In the genomic region with DNA sequence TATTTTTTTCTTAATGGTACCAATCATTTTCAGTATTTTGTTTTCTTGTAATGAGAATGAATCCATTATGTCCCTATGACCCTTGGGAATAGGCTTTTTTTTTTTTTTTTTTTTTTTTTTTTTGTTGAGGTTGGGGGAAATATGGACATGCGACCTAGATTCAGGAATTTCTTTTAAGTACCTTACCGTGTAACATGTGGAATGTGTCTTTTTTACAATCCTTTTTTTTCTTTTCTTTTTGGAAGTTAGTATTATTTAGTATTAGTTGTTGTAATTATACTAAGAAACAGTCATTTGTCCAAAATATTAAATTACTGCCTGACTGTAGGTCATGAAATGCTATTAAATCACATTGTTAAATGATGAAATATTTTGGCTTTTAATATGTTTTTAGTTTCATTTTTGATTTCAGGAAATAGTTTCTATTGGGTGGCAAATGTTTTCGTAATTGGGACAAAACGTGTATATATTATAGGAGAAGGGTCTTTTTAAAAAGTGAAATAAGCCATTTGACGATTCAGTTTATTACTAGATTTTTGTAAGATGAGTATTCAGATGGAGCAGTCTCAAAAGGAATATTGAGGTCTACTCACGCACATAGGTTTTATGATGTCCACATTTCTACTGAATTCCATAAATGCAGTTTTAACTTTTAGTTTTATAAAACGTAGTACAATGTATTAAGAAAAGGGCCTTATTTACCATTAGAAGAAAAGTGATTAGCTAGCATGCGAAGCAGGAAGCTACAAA, we compare ENCODE assay signal across 1 cellular context.
TF ChIP-seq lines count a peak whose summit lies in the region.

No MANE protein-coding gene starts in this region.

TF ChIP-seq in HepG2, 621 proteins besides CTCF, POLR2A, EP300 and RAD21 (continued from another document):
- TF ChIP-seq, protein P1, sequence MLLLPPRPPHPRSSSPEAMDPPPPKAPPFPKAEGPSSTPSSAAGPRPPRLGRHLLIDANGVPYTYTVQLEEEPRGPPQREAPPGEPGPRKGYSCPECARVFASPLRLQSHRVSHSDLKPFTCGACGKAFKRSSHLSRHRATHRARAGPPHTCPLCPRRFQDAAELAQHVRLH (CRISPR knock-in tag; IDR thresholded peaks at IDR 0.05; ENCODE audit: borderline replicate concordance, low read depth) = no peak
- no peak for TF ChIP-seq MTF2 (CRISPR knock-in tag; IDR thresholded peaks at IDR 0.05; ENCODE audit: borderline replicate concordance)
- TF ChIP-seq HOXD1 (CRISPR knock-in tag; IDR thresholded peaks at IDR 0.05) = no peak
- TF ChIP-seq ZNF777 (CRISPR knock-in tag; IDR thresholded peaks at IDR 0.05) = no peak
- TF ChIP-seq ZNF331 (CRISPR knock-in tag; IDR thresholded peaks at IDR 0.05) = no peak
- TF ChIP-seq RBM39 (IDR thresholded peaks at IDR 0.05; ENCODE audit: low read depth, low read length, poor library complexity, severe bottlenecking) = no peak
- TF ChIP-seq, protein P2, sequence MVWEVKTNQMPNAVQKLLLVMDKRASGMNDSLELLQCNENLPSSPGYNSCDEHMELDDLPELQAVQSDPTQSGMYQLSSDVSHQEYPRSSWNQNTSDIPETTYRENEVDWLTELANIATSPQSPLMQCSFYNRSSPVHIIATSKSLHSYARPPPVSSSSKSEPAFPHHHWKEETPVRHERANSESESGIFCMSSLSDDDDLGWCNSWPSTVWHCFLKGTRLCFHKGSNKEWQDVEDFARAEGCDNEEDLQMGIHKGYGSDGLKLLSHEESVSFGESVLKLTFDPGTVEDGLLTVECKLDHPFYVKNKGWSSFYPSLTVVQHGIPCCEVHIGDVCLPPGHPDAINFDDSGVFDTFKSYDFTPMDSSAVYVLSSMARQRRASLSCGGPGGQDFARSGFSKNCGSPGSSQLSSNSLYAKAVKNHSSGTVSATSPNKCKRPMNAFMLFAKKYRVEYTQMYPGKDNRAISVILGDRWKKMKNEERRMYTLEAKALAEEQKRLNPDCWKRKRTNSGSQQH (CRISPR knock-in tag; IDR thresholded peaks at IDR 0.05; ENCODE audit: low read depth) = no peak
- 0 out of 2 replicates have a peak, but pooled peaks have one; percentile 6 for TF ChIP-seq KLF12 (CRISPR knock-in tag; IDR thresholded peaks at IDR 0.05; ENCODE audit: borderline replicate concordance)
- TF ChIP-seq YY1 (IDR thresholded peaks at IDR 0.05; ENCODE audit: insufficient read depth, insufficient replicate concordance, low read depth, low read length) = no peak
- TF ChIP-seq, protein P3, sequence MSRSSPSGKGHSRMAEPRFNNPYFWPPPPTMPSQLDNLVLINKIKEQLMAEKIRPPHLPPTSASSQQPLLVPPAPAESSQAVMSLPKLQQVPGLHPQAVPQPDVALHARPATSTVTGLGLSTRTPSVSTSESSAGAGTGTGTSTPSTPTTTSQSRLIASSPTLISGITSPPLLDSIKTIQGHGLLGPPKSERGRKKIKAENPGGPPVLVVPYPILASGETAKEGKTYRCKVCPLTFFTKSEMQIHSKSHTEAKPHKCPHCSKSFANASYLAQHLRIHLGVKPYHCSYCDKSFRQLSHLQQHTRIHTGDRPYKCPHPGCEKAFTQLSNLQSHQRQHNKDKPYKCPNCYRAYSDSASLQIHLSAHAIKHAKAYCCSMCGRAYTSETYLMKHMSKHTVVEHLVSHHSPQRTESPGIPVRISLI (CRISPR knock-in tag; IDR thresholded peaks at IDR 0.05; ENCODE audit: borderline replicate concordance) = peak; percentile 54; the same call in 1 of the 2 replicates
- TF ChIP-seq, protein P4, sequence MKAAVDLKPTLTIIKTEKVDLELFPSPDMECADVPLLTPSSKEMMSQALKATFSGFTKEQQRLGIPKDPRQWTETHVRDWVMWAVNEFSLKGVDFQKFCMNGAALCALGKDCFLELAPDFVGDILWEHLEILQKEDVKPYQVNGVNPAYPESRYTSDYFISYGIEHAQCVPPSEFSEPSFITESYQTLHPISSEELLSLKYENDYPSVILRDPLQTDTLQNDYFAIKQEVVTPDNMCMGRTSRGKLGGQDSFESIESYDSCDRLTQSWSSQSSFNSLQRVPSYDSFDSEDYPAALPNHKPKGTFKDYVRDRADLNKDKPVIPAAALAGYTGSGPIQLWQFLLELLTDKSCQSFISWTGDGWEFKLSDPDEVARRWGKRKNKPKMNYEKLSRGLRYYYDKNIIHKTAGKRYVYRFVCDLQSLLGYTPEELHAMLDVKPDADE (CRISPR knock-in tag; IDR thresholded peaks at IDR 0.05) = no peak
- TF ChIP-seq, protein P5, sequence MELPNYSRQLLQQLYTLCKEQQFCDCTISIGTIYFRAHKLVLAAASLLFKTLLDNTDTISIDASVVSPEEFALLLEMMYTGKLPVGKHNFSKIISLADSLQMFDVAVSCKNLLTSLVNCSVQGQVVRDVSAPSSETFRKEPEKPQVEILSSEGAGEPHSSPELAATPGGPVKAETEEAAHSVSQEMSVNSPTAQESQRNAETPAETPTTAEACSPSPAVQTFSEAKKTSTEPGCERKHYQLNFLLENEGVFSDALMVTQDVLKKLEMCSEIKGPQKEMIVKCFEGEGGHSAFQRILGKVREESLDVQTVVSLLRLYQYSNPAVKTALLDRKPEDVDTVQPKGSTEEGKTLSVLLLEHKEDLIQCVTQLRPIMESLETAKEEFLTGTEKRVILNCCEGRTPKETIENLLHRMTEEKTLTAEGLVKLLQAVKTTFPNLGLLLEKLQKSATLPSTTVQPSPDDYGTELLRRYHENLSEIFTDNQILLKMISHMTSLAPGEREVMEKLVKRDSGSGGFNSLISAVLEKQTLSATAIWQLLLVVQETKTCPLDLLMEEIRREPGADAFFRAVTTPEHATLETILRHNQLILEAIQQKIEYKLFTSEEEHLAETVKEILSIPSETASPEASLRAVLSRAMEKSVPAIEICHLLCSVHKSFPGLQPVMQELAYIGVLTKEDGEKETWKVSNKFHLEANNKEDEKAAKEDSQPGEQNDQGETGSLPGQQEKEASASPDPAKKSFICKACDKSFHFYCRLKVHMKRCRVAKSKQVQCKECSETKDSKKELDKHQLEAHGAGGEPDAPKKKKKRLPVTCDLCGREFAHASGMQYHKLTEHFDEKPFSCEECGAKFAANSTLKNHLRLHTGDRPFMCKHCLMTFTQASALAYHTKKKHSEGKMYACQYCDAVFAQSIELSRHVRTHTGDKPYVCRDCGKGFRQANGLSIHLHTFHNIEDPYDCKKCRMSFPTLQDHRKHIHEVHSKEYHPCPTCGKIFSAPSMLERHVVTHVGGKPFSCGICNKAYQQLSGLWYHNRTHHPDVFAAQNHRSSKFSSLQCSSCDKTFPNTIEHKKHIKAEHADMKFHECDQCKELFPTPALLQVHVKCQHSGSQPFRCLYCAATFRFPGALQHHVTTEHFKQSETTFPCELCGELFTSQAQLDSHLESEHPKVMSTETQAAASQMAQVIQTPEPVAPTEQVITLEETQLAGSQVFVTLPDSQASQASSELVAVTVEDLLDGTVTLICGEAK (IDR thresholded peaks at IDR 0.05) = peak; percentile 38
- TF ChIP-seq, protein P5 (CRISPR knock-in tag; IDR thresholded peaks at IDR 0.05) = no peak
- no peak for TF ChIP-seq ZNF674 (CRISPR knock-in tag; IDR thresholded peaks at IDR 0.05; ENCODE audit: low read depth)
- TF ChIP-seq ZBTB20 (CRISPR knock-in tag; IDR thresholded peaks at IDR 0.05; ENCODE audit: borderline replicate concordance, low read depth) = no peak
